Comparison of ENCODE assay signal across 8 cellular contexts in genomic region chr12:7092229-7092985, GRCh38. TPM values are rescaled to one million over a fixed set of nuclear protein-coding genes. Genes with fewer than 3 reads are reported as not detected.
DNase-seq lines count a peak whose midpoint lies in the region; ATAC-seq and TF ChIP-seq lines count a peak whose summit lies in the region.

Gene C1R, minus strand, starts transcription at chr12:7092445. Its CDS starts 57 bp downstream, at chr12:7092388.

- RAD21 ChIA-PET in HCT116 (lab: Charles Lee; ENCODE audit: low non-redundant PET in 1 of 2, low total read pairs in 2 of 2, uncharacterized antibody in 2 of 2, unreplicated experiment in 2 of 2), result no interaction called here

- no peaks in the 10 kb centered on the region for H3K9me3 ChIP-seq in HCT116 (ENCODE audit: control insufficient read depth in 1 of 2, insufficient read depth in 1 of 2, low read depth in 1 of 2, low read length in 2 of 2)

- H3K27me3 ChIP-seq in HCT116 (ENCODE audit: insufficient read depth, low read length), result 0 out of 2 replicates have a peak, but pooled peaks cover 2% of the 10 kb centered on the region

- no peak within 1 kb of the TSS for H2AFZ ChIP-seq in HCT116 (ENCODE audit: low read depth, low read length, poor library complexity, severe bottlenecking)

- H3K27ac Mint-ChIP-seq in natural killer cell, result peak within 1 kb of the TSS; percentile 43 to 79

- H3K4me3 ChIP-seq in HCT116 (replicated peaks in 1 of 2; ENCODE audit: low read depth in 1 of 2, low read length in 2 of 2), result no peak within 1 kb of the TSS

- TF ChIP-seq CTCF in HCT116 (IDR thresholded peaks at IDR 0.05 in 2 of 3, conservative IDR thresholded peaks at IDR 0.05 in 1 of 3; ENCODE audit: borderline replicate concordance in 1 of 3, insufficient read depth in 1 of 3, low read depth in 2 of 3, low read length in 2 of 3), result peak; percentile 84 to 89 (median 87)
- TF ChIP-seq CTCF in natural killer cell (IDR thresholded peaks at IDR 0.05), result peak; percentile 79

- H3K4me1 ChIP-seq in HCT116 (ENCODE audit: control insufficient read depth in 1 of 2, insufficient read depth in 2 of 2, low read length in 2 of 2), result peaks cover 0 to 6% of the 10 kb centered on the region in 2 experiments; a peak in 1 of 4 replicates

- no peaks in the 10 kb centered on the region for H3K36me3 Mint-ChIP-seq in natural killer cell

- H3K4me1 Mint-ChIP-seq in natural killer cell, result peaks cover 0 to 22% of the 10 kb centered on the region in 2 donors

- DNase-seq in C1 segment of cervical spinal cord (lab: John Stamatoyannopoulos, UW) (peak in 10 of 14 donors; percentile 26 to 72 (median 30)), HCT116 (ENCODE audit: low read depth, low spot score) (no peak), OCI-M1 (lab: John Stamatoyannopoulos, UW) (peak; percentile 75), fibroblast of peridontal ligament (ENCODE audit: extremely low read depth) (peak; percentile 97), natural killer cell (peak; percentile 64), COR-L47 (lab: John Stamatoyannopoulos, UW) (no peak)
- DNase-seq in activated T-helper 1 cell treated with anti-CD3 and anti-CD28 coated beads, Interleukin-2, amount 50 U/mL, for 16 hours (ENCODE audit: low read depth in 1 of 2, low spot score in 1 of 2), result peak; percentile 38 to 45
- DNase-seq in stimulated activated naive CD8-positive, alpha-beta T cell treated with anti-CD3 and anti-CD28 coated beads, Interleukin-15, Interleukin-2, amounts not matched to agents 100 U/mL and 50 U/mL, for 24 hours, result peak; percentile 74

- H3K4me2 ChIP-seq in HCT116 (ENCODE audit: low read length), result peak within 1 kb of the TSS; percentile 54

- CTCF ChIA-PET in HCT116 (lab: Charles Lee), result interaction anchor here (0.7 to 1.1 kb wide), 2 partner anchors 15 to 148 kb away, joined by 3 to 4 read pairs; no protein-coding TSS in a partner anchor

- no peak within 1 kb of the TSS for H3K9ac ChIP-seq in HCT116 (ENCODE audit: low read length)

- H3K27me3 Mint-ChIP-seq in natural killer cell (ENCODE audit: low read depth in 2 of 2), result no peaks in the 10 kb centered on the region

- peak within 1 kb of the TSS; percentile 13; the same call in 1 of the 2 replicates for H3K27ac ChIP-seq in HCT116 (ENCODE audit: low read depth, low read length)

- no peaks in the 10 kb centered on the region for H3K36me3 ChIP-seq in HCT116 (ENCODE audit: control insufficient read depth in 1 of 2, insufficient read depth in 2 of 2, low read length in 2 of 2)

- intact Hi-C loops in HCT116 (cut with micrococcal nuclease), result loop anchor here (1.0 to 5.0 kb wide), 3 partner anchors 120 to 168 kb away; partner anchors contain the start of genes C12orf57, EMG1 and PHB2
- intact Hi-C loops in natural killer cell (cut with micrococcal nuclease), result loop anchor here (1.0 to 5.0 kb wide), 3 partner anchors 75 to 223 kb away; partner anchors contain the start of gene LPCAT3

- POLR2A ChIA-PET in HCT116 (lab: Charles Lee), result interaction anchor here (0.8 kb wide), 1 partner anchor 16 kb away, joined by 3 read pairs; no protein-coding TSS in a partner anchor

- peak; percentile 84 for TF ChIP-seq RAD21 in HCT116 (IDR thresholded peaks at IDR 0.05; ENCODE audit: low read depth)

- H4K20me1 ChIP-seq in HCT116 (ENCODE audit: insufficient read depth), result no peaks in the 10 kb centered on the region

- H3K4me3 Mint-ChIP-seq in natural killer cell, result peak within 1 kb of the TSS; percentile 77

- H3K9me3 Mint-ChIP-seq in natural killer cell, result no peaks in the 10 kb centered on the region

- ATAC-seq in HCT116 (peak; percentile 85), natural killer cell (peak in 2 of 3 donors; percentile 82 to 86)
- peak; percentile 47 for ATAC-seq in stimulated activated naive CD8-positive, alpha-beta T cell treated with anti-CD3 and anti-CD28 coated beads, Interleukin-15, Interleukin-2, amounts not matched to agents 100 U/mL and 50 U/mL, for 24 hours

- H3K9me2 ChIP-seq in HCT116 (ENCODE audit: insufficient read depth), result no peaks in the 10 kb centered on the region

- TF ChIP-seq POLR2A in HCT116 (IDR thresholded peaks at IDR 0.05; ENCODE audit: borderline replicate concordance, extremely low read depth, insufficient read depth, insufficient read length), result no peak

- no peaks in the 10 kb centered on the region for H3K79me2 ChIP-seq in HCT116 (ENCODE audit: insufficient read depth, low read length)

- BruUV-seq in HCT116 (replicated peaks; lab: Mats Ljungman, UMichigan), result no TSS peak

TF ChIP-seq in HCT116, 20 proteins besides CTCF, POLR2A, EP300 and RAD21:
- TF ChIP-seq TCF7L2 (IDR thresholded peaks at IDR 0.05; ENCODE audit: borderline replicate concordance, extremely low read depth, insufficient read depth, insufficient read length), result no peak
- no peak for TF ChIP-seq CBX3 (IDR thresholded peaks at IDR 0.05; ENCODE audit: low read depth)
- no peak for TF ChIP-seq ZNF274 (IDR thresholded peaks at IDR 0.05; ENCODE audit: low read depth, low read length)
- no peak for TF ChIP-seq ZFX (IDR thresholded peaks at IDR 0.05)
- no peak for TF ChIP-seq MAX (IDR thresholded peaks at IDR 0.05)

RNA-seq across cellular contexts. Expression of gene C1R, which starts in this region (rescaled TPM):
- total RNA-seq in HCT116 (2021; ENCODE audit: unreplicated experiment), result 4.3 TPM
- 1.0 and 1.4 TPM in 2 replicates for polyA plus RNA-seq in HCT116 (2012)
- total RNA-seq in natural killer cell, result 1 to 10 TPM; 6.4 to 7.8 (median 6.6) TPM

Comparison
In these comparisons a context has a peak if more than half of its experiments do, and no peak if none do; other contexts are left out.
1. DNase-seq: peak in C1 segment of cervical spinal cord (10 of 14), OCI-M1 (single experiment), activated T-helper 1 cell treated with anti-CD3 and anti-CD28 coated beads, Interleukin-2, amount 50 U/mL, for 16 hours (2 of 2), fibroblast of peridontal ligament (single experiment), natural killer cell (single experiment) and stimulated activated naive CD8-positive, alpha-beta T cell treated with anti-CD3 and anti-CD28 coated beads, Interleukin-15, Interleukin-2, amounts not matched to agents 100 U/mL and 50 U/mL, for 24 hours (single experiment); none in HCT116 (single experiment) and COR-L47 (single experiment).
2. Peak in every context shown above with its lines, with median percentiles within 50 percentile points of each other: ATAC-seq.